15 cellular contexts compared by ENCODE assay signal in the genomic region with DNA sequence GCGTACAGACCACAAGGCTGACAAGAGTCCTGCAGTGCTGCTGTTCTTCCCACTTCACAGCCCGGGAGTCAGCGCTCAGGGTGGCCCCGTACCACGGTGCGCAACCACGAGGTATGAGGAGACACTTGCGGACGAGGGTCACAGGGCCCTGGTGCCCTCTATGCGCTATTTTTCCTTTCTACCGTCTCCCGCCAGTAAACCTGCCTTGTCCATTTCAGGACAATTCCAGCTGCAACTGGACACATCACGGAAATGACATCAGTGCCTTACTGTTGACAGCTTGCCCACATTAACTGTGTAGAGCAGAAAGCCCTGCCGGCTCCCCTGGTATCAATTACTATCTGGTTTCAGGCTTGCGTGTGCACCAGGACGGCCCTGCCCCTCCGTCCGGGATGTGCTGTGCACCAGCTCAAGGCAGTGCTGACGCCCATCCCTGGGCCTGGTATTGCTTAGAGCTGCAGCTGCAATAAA.
DNase-seq lines count a peak whose midpoint lies in the region; ATAC-seq and TF ChIP-seq lines count a peak whose summit lies in the region.
"Had no signal": no experiment of that assay in that cellular context is flagged by ENCODE, and none has a peak within 500 bp of the region (broad histone marks: within the 10 kb centered on the region; RNA-seq: fewer than 3 reads in every experiment).

No MANE protein-coding gene starts in this region.

- peaks cover 5 to 62% (median 32%) of the 10 kb centered on the region in 6 donors for H3K4me1 ChIP-seq in spleen

- peaks cover 36% of the 10 kb centered on the region for H3K4me1 Mint-ChIP-seq in HFFc6 (ENCODE audit: low read depth)
- H3K4me1 Mint-ChIP-seq in activated naive CD8-positive, alpha-beta T cell treated with anti-CD3 and anti-CD28 coated beads for 36 hours = no peaks in the 10 kb centered on the region
- H3K4me1 Mint-ChIP-seq: stimulated activated effector memory CD8-positive, alpha-beta T cell treated with anti-CD3 and anti-CD28 coated beads, Interleukin-12 subunit alpha, Interleukin-12 subunit beta, amount 100 ng/mL, for 72 hours had no signal

- H3K27ac ChIP-seq in coronary artery = peak overlapping the region; percentile 36 to 72
- no peak overlapping the region for H3K27ac ChIP-seq in spleen

- no peak for ATAC-seq in GM18873 (IDR thresholded peaks at IDR 0.05; ENCODE audit: low FRiP score, unreplicated experiment)
- ATAC-seq: activated CD4-positive, CD25-positive, alpha-beta regulatory T cell treated with anti-CD3 and anti-CD28 coated beads, Interleukin-2, amount 50 U/mL, for 24 hours; activated naive CD4-positive, alpha-beta T cell treated with anti-CD3 and anti-CD28 coated beads, Interleukin-2, amount 50 U/mL, for 72 hours; stimulated activated effector memory CD8-positive, alpha-beta T cell treated with anti-CD3 and anti-CD28 coated beads, Interleukin-12 subunit alpha, Interleukin-12 subunit beta, amount 100 ng/mL, for 72 hours had no signal

- TF ChIP-seq CTCF in HFFc6 (IDR thresholded peaks at IDR 0.05) (no peak), coronary artery (IDR thresholded peaks at IDR 0.05) (no peak), spleen (IDR thresholded peaks at IDR 0.05 in 8 of 11, conservative IDR thresholded peaks at IDR 0.05 in 3 of 11) (no peak)

- TF ChIP-seq POLR2A in spleen (IDR thresholded peaks at IDR 0.05) = no peak

- no peaks in the 10 kb centered on the region for H3K9me3 Mint-ChIP-seq in HFFc6
- H3K9me3 Mint-ChIP-seq in activated naive CD8-positive, alpha-beta T cell treated with anti-CD3 and anti-CD28 coated beads for 36 hours = no peaks in the 10 kb centered on the region
- H3K9me3 Mint-ChIP-seq: activated naive CD4-positive, alpha-beta T cell treated with anti-CD3 and anti-CD28 coated beads, Interleukin-2, amount 50 U/mL, for 72 hours; stimulated activated effector memory CD8-positive, alpha-beta T cell treated with anti-CD3 and anti-CD28 coated beads, Interleukin-12 subunit alpha, Interleukin-12 subunit beta, amount 100 ng/mL, for 72 hours had no signal

- H3K4me3 ChIP-seq in coronary artery = no peak overlapping the region
- no peak overlapping the region for H3K4me3 ChIP-seq in spleen
- H3K4me3 ChIP-seq: lung had no signal

- 0 out of 2 replicates have a peak overlapping the region, but pooled peaks have one; percentile 2 for H3K4me3 Mint-ChIP-seq in HFFc6
- H3K4me3 Mint-ChIP-seq in activated naive CD8-positive, alpha-beta T cell treated with anti-CD3 and anti-CD28 coated beads for 36 hours = no peak overlapping the region
- H3K4me3 Mint-ChIP-seq: stimulated activated effector memory CD8-positive, alpha-beta T cell treated with anti-CD3 and anti-CD28 coated beads, Interleukin-12 subunit alpha, Interleukin-12 subunit beta, amount 100 ng/mL, for 72 hours had no signal

- DNase-seq in HFFc6 (peak; percentile 63), coronary artery (ENCODE audit: low spot score) (peak; percentile 72), left kidney (ENCODE audit: low read depth, low spot score) (peak; percentile 93), spleen (peak; percentile 58), SIG-M5 treated with dmso at 0.1 percent for 504 hours (lab: John Stamatoyannopoulos, UW; ENCODE audit: unreplicated experiment) (no peak)
- DNase-seq in activated naive CD8-positive, alpha-beta T cell treated with anti-CD3 and anti-CD28 coated beads for 36 hours = no peak
- DNase-seq: DND-41, KBM-7, NCI-H2227 treated with DMSO at 0.1 percent for 48 hours, SHP77 treated with DMSO at 0.1 percent for 48 hours had no signal

- H3K9me3 ChIP-seq in spleen = no peaks in the 10 kb centered on the region

- peaks cover 11% of the 10 kb centered on the region; the same call in 1 of the 2 replicates for H3K36me3 Mint-ChIP-seq in HFFc6 (ENCODE audit: low read depth)
- no peaks in the 10 kb centered on the region for H3K36me3 Mint-ChIP-seq in activated naive CD8-positive, alpha-beta T cell treated with anti-CD3 and anti-CD28 coated beads for 36 hours
- H3K36me3 Mint-ChIP-seq: activated naive CD4-positive, alpha-beta T cell treated with anti-CD3 and anti-CD28 coated beads, Interleukin-2, amount 50 U/mL, for 72 hours; stimulated activated effector memory CD8-positive, alpha-beta T cell treated with anti-CD3 and anti-CD28 coated beads, Interleukin-12 subunit alpha, Interleukin-12 subunit beta, amount 100 ng/mL, for 72 hours had no signal

- H3K27me3 Mint-ChIP-seq in HFFc6 (ENCODE audit: insufficient read depth) = peaks cover 1% of the 10 kb centered on the region; the same call in 1 of the 2 replicates
- H3K27me3 Mint-ChIP-seq in activated naive CD8-positive, alpha-beta T cell treated with anti-CD3 and anti-CD28 coated beads for 36 hours = no peaks in the 10 kb centered on the region

- H3K27ac Mint-ChIP-seq in HFFc6 = peak overlapping the region; percentile 76
- H3K27ac Mint-ChIP-seq in activated naive CD8-positive, alpha-beta T cell treated with anti-CD3 and anti-CD28 coated beads for 36 hours = no peak overlapping the region
- H3K27ac Mint-ChIP-seq: activated naive CD4-positive, alpha-beta T cell treated with anti-CD3 and anti-CD28 coated beads, Interleukin-2, amount 50 U/mL, for 72 hours; stimulated activated effector memory CD8-positive, alpha-beta T cell treated with anti-CD3 and anti-CD28 coated beads, Interleukin-12 subunit alpha, Interleukin-12 subunit beta, amount 100 ng/mL, for 72 hours had no signal

- no peaks in the 10 kb centered on the region for H3K27me3 ChIP-seq in spleen (replicated peaks in 1 of 7)

- peaks cover 0 to 57% (median 10%) of the 10 kb centered on the region in 6 donors for H3K36me3 ChIP-seq in spleen

- 78 to 89% (median 85%) methylated on average over 19 of the region's 19 CpGs for WGBS in spleen, 5 donors

- intact Hi-C loops in spleen (cut with DNase I; ENCODE audit: low total_unique reads) = no loop called here

Comparison
In these comparisons a context has a peak if more than half of its experiments do, and no peak if none do; other contexts are left out.
1. DNase-seq: peak in HFFc6 (single experiment), coronary artery (single experiment), left kidney (single experiment) and spleen (single experiment); none in SIG-M5 treated with dmso at 0.1 percent for 504 hours (single experiment) and activated naive CD8-positive, alpha-beta T cell treated with anti-CD3 and anti-CD28 coated beads for 36 hours (single experiment).
2. H3K27ac ChIP-seq: peak in coronary artery (2 of 2); none in spleen (0 of 8).